8 cellular contexts compared by ENCODE assay signal in the genomic region with DNA sequence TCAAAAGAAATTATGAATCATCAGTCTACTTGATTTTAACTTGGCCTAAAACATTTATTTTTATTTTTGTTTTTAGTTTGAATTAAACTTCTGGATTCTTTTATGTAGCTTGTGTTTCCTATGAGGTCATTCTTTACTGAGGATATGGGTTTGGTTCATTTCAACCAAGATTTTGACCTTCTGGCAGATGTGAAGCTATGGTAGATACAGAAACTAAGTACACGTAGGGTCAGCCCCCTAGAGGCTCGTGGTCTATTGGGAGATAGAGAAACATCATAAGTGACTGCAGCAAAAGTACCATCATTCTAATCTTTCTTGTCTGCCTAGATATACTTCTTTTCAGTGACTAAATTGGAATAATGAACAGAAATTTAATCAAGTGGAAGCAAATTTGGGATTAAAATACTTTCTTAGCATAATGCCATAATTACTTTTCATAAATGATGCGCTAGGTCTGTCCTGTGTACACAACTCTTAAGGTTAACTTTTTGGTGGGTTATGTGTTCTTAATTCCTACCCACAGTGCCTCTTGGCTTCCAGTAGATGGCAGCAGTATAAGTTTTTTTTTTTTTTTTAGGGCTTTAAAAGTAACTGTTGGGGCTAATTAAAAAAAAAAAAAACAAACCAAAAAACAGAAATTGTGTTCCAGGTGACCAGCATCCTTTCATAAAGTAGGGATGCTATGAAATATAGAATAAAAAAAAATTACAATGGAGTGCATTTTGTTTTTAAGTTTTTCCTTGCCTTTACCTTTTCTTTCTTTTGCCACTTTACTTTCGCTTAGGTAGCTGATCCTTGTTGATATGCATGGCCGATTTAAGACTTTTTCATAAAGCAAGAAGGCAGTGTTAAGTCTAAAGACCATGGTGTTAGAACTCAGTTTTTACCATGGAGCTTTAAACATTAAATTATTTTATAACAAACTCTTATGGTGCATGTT. TPM values are rescaled to one million over a fixed set of nuclear protein-coding genes. Genes with fewer than 3 reads are reported as not detected.
DNase-seq lines count a peak whose midpoint lies in the region; ATAC-seq, FAIRE-seq and TF ChIP-seq lines count a peak whose summit lies in the region.

No MANE protein-coding gene starts in this region.

- ATAC-seq in left colon (peak; percentile 32), GM19397 (IDR thresholded peaks at IDR 0.05; ENCODE audit: unreplicated experiment) (no peak), GM21360 (IDR thresholded peaks at IDR 0.05; ENCODE audit: unreplicated experiment) (no peak)

- no peaks in the 10 kb centered on the region for H3K27me3 ChIP-seq in adrenal gland

- FAIRE-seq in HTR-8/SVneo (lab: Jason Lieb, UNC) = no peak

- intact Hi-C loops in adrenal gland (cut with DNase I) = no loop called here
- intact Hi-C loops in left colon (cut with DNase I, micrococcal nuclease) = no loop called here

- no peaks in the 10 kb centered on the region for H3K9me3 ChIP-seq in adrenal gland (replicated peaks in 1 of 3)

- peaks cover 0 to 25% of the 10 kb centered on the region in 2 donors for H3K36me3 ChIP-seq in adrenal gland (replicated peaks in 1 of 2)

- 39 to 55% (median 49%) methylated on average over 5 of the region's 5 CpGs for WGBS in adrenal gland, 4 donors

- peaks cover 18 to 31% of the 10 kb centered on the region in 2 donors for H3K4me1 ChIP-seq in adrenal gland (replicated peaks in 1 of 2)

- DNase-seq in DMS53 treated with DMSO at 0.1 percent for 48 hours (lab: John Stamatoyannopoulos, UW; ENCODE audit: unreplicated experiment) (peak; percentile 17), HTR-8/SVneo (ENCODE audit: insufficient read length, low spot score) (peak; percentile 32), adrenal gland (peak in 2 of 7 donors; percentile 25 to 39), left colon (no peak), cerebellar nuclear complex (lab: John Stamatoyannopoulos, UW) (no peak), DMS79 treated with DMSO at 0.1 percent for 48 hours (lab: John Stamatoyannopoulos, UW) (no peak)

- H3K4me3 ChIP-seq in adrenal gland = no peak overlapping the region

- H3K27ac ChIP-seq in adrenal gland = peak overlapping the region in 4 of 5 donors; percentile 51 to 81 (median 68)

- TF ChIP-seq POLR2A in adrenal gland (IDR thresholded peaks at IDR 0.05) = no peak

- TF ChIP-seq CTCF in adrenal gland (IDR thresholded peaks at IDR 0.05) = peak; percentile 22 to 64 (median 44)

RNA-seq across cellular contexts. Expression of gene LRRTM2, which starts 49.9 kb away (rescaled TPM):
- total RNA-seq in adrenal gland (1 to 10 TPM in 2 of 8 donors, under 1 TPM in 3, not detected in 3; 0.11 to 1.6 (median 0.94) TPM), left colon (under 1 TPM; 0.06 to 0.67 TPM)
- polyA plus RNA-seq in adrenal gland = under 1 TPM; 0.07 to 0.86 (median 0.08) TPM

Comparison
In these comparisons a context has a peak if more than half of its experiments do, and no peak if none do; other contexts are left out.
1. DNase-seq: peak in DMS53 treated with DMSO at 0.1 percent for 48 hours (single experiment) and HTR-8/SVneo (single experiment); none in left colon (0 of 2), cerebellar nuclear complex (0 of 2) and DMS79 treated with DMSO at 0.1 percent for 48 hours (single experiment).